ENCODE assay signal across 8 cellular contexts in the genomic region with DNA sequence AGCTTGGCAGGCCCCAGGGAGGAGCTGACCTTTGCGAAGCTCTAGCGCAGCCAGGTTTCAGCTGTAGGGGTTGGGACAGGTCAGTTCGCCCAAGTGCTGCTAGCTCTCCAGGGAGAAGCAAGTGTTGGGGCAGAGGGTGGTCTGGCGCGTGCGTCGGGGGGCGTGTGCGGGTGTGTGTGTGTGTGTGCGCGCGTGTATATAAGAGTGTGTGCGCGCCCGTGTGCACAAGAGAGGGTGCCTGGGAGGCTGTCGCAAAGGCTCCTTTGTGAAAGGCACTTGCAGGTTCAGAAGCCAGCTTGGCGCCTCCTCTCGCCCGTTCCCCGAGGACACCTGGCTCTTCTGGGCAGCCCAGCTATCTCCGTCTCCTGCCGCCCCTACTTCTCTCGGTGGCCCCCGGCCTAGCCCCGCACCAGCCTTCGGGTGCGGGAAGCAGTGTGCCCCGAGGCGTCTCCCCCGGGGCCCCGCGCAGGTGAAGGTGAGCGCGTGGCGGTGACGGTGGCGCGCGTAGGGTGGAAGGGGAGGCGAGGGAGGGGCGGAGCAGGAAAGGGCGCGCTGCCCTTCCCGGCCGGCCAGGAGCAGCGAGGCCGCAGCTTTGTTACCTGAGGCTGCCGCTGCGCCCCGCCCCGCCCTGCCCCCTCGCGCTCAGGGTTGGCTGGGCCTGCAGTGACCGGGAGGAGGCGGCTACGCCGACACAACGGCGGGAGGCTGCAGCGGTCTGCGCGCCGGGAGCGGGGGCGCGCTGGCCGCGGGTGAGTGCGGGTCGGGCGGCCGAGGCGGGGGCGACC. TPM values are rescaled to one million over a fixed set of nuclear protein-coding genes. Genes with fewer than 3 reads are reported as not detected.
A peak's percentile ranks its signal among the peaks of the same experiment; 100 is the strongest.
DNase-seq lines count a peak whose midpoint lies in the region; ATAC-seq and TF ChIP-seq lines count a peak whose summit lies in the region.

A gene with protein sequence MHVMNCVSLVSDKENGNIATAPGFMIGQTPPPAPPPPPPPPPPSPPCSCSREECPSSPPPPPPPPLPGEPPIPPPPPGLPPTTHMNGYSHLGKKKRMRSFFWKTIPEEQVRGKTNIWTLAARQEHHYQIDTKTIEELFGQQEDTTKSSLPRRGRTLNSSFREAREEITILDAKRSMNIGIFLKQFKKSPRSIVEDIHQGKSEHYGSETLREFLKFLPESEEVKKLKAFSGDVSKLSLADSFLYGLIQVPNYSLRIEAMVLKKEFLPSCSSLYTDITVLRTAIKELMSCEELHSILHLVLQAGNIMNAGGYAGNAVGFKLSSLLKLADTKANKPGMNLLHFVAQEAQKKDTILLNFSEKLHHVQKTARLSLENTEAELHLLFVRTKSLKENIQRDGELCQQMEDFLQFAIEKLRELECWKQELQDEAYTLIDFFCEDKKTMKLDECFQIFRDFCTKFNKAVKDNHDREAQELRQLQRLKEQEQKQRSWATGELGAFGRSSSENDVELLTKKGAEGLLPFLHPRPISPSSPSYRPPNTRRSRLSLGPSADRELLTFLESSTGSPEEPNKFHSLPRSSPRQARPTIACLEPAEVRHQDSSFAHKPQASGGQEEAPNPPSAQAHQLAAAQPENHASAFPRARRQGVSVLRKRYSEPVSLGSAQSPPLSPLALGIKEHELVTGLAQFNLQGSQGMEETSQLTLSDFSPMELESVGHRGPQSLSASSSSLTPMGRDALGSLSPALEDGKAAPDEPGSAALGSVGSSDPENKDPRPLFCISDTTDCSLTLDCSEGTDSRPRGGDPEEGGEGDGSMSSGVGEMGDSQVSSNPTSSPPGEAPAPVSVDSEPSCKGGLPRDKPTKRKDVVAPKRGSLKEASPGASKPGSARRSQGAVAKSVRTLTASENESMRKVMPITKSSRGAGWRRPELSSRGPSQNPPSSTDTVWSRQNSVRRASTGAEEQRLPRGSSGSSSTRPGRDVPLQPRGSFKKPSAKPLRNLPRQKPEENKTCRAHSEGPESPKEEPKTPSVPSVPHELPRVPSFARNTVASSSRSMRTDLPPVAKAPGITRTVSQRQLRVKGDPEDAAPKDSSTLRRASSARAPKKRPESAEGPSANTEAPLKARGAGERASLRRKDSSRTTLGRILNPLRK (plus strand): TSS at position 663 of the 785 bp plus-strand sequence. CDS start 6,735 bp downstream, outside the sequence.

- TF ChIP-seq POLR2A in NB4 (IDR thresholded peaks at IDR 0.05; ENCODE audit: extremely low read depth, insufficient read length): no peak

- ATAC-seq in Right ventricle myocardium inferior: peak; percentile 29

- intact Hi-C loops in Right ventricle myocardium inferior (cut with DNase I) (no loop called here), cardiac septum (cut with DNase I) (no loop called here)

- H3K27ac Mint-ChIP-seq in osteocyte (ENCODE audit: unreplicated experiment): no peak within 1 kb of the TSS

- H3K9me3 Mint-ChIP-seq in osteocyte (ENCODE audit: unreplicated experiment): no peaks in the 10 kb centered on the region

- peaks cover 2% of the 10 kb centered on the region for H3K36me3 Mint-ChIP-seq in osteocyte (ENCODE audit: unreplicated experiment)

- peak within 1 kb of the TSS; percentile 77 for H3K4me3 Mint-ChIP-seq in osteocyte (ENCODE audit: unreplicated experiment)

- TF ChIP-seq CTCF in NB4 (IDR thresholded peaks at IDR 0.05; ENCODE audit: low read depth, low read length): no peak
- peak; percentile 31 for TF ChIP-seq CTCF in osteocyte (IDR thresholded peaks at IDR 0.05)

- peaks cover 34% of the 10 kb centered on the region for H3K4me1 Mint-ChIP-seq in osteocyte (ENCODE audit: unreplicated experiment)

- DNase-seq in Right ventricle myocardium inferior (ENCODE audit: missing footprints) (no peak), cardiac septum (ENCODE audit: low spot score) (no peak), NB4 (ENCODE audit: low read depth) (peak; percentile 23), glomerular visceral epithelial cell (ENCODE audit: extremely low spot score) (peak; percentile 75), osteocyte (ENCODE audit: extremely low spot score, unreplicated experiment) (no peak), middle frontal gyrus (ENCODE audit: extremely low spot score, low spot score) (no peak)
- peak; percentile 23 to 29 for DNase-seq in activated CD4-positive, alpha-beta T cell treated with anti-CD3 and anti-CD28 coated beads, Interleukin-2, amount 50 U/mL, for 48 hours
- DNase-seq in effector CD4-positive, alpha-beta T cell: no peak

- H3K4me3 ChIP-seq in NB4 (ENCODE audit: low read depth, low read length): no peak within 1 kb of the TSS

- no peaks in the 10 kb centered on the region for H3K27me3 Mint-ChIP-seq in osteocyte (ENCODE audit: unreplicated experiment)

RNA-seq across cellular contexts. Expression of the gene that starts here (rescaled TPM):
- 0.27 TPM for total RNA-seq in Right ventricle myocardium inferior
- total RNA-seq in cardiac septum: 0.22 TPM
- total RNA-seq in osteocyte: 22.1 and 22.3 TPM in 2 replicates

Comparison
In these comparisons a context has a peak if more than half of its experiments do, and no peak if none do; other contexts are left out.
1. RNA of the gene that starts here (total RNA-seq): 22.1 to 22.3 TPM in osteocyte; 0.27 TPM in Right ventricle myocardium inferior (single experiment) and 0.22 TPM in cardiac septum (single experiment); every median in the first group is over 10 times any median in the second.
2. Peak in ATAC-seq in Right ventricle myocardium inferior; RNA of the gene not detected or under 1 TPM.
3. DNase-seq: peak in NB4 (single experiment), activated CD4-positive, alpha-beta T cell treated with anti-CD3 and anti-CD28 coated beads, Interleukin-2, amount 50 U/mL, for 48 hours (2 of 2) and glomerular visceral epithelial cell (single experiment); none in Right ventricle myocardium inferior (single experiment), cardiac septum (single experiment), osteocyte (single experiment), middle frontal gyrus (single experiment) and effector CD4-positive, alpha-beta T cell (single experiment).